Comparison of ENCODE assay signal across 33 cellular contexts in the genomic region with DNA sequence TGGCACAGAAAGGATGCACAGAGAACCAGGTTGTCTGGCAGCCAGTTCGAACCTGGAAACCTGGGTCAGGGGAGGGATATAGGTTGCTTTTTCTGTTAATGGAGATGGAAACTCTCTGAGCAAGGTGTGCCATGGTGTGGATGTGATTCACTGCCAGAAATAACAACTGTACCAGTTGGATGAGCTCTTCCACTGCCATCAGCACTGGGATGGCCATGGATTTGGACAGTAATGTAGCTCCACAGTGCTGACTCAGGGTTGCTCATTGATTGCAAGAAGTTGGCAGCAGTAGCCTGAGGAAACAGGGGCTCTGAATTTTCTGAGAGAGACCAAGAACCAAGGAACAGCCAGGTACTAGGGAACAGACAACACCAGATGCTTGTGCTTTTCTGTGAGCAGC. TPM values are rescaled to one million over a fixed set of nuclear protein-coding genes. Genes with fewer than 3 reads are reported as not detected.
"Had no signal": no experiment of that assay in that cellular context is flagged by ENCODE, and none has a peak within 500 bp of the region (broad histone marks: within the 10 kb centered on the region; RNA-seq: fewer than 3 reads in every experiment).

No MANE protein-coding gene starts in this region.

- H3K27ac Mint-ChIP-seq: naive thymus-derived CD8-positive, alpha-beta T cell; nephron progenitor cell; stimulated activated naive B cell treated with anti-CD40 and anti-IgM and Interleukin-4, amounts not matched to agents 10 μg/mL and 1 μg/mL and 100 μg/mL, for 72 hours; stimulated activated naive CD8-positive, alpha-beta T cell treated with anti-CD3 and anti-CD28 coated beads, Interleukin-15, Interleukin-2, amounts not matched to agents 100 ng/mL and 50 ng/mL, for 24 hours had no signal

- H3K36me3 ChIP-seq: heart left ventricle, left lung, thoracic aorta, upper lobe of left lung had no signal

- ATAC-seq: effector memory CD8-positive, alpha-beta T cell; foreskin keratinocyte; gastroesophageal sphincter; heart left ventricle; left cardiac atrium; left lung; naive thymus-derived CD8-positive, alpha-beta T cell; psoas muscle; right cardiac atrium; stimulated activated naive B cell treated with anti-CD40 and anti-IgM and Interleukin-4, amounts not matched to agents 10 μg/mL and 1 μg/mL and 100 μg/mL, for 72 hours had no signal

- H3K27me3 ChIP-seq: esophagus muscularis mucosa, foreskin keratinocyte, gastroesophageal sphincter, hepatocyte, left lung, spleen, tibial nerve, upper lobe of left lung had no signal

- H3K4me2 ChIP-seq: hepatocyte had no signal

- H3K79me2 ChIP-seq: hepatocyte had no signal

- FAIRE-seq: endometrium, kidney, urothelium cell line had no signal

- H2AFZ ChIP-seq: hepatocyte had no signal

- H3K4me3 Mint-ChIP-seq: effector memory CD8-positive, alpha-beta T cell; naive thymus-derived CD8-positive, alpha-beta T cell; nephron progenitor cell; stimulated activated naive B cell treated with anti-CD40 and anti-IgM and Interleukin-4, amounts not matched to agents 10 μg/mL and 1 μg/mL and 100 μg/mL, for 72 hours; stimulated activated naive CD8-positive, alpha-beta T cell treated with anti-CD3 and anti-CD28 coated beads, Interleukin-15, Interleukin-2, amounts not matched to agents 100 ng/mL and 50 ng/mL, for 24 hours had no signal

- H3K9me3 Mint-ChIP-seq: effector memory CD8-positive, alpha-beta T cell; naive thymus-derived CD8-positive, alpha-beta T cell; stimulated activated naive B cell treated with anti-CD40 and anti-IgM and Interleukin-4, amounts not matched to agents 10 μg/mL and 1 μg/mL and 100 μg/mL, for 72 hours; stimulated activated naive CD8-positive, alpha-beta T cell treated with anti-CD3 and anti-CD28 coated beads, Interleukin-15, Interleukin-2, amounts not matched to agents 100 ng/mL and 50 ng/mL, for 24 hours had no signal

- H3K27me3 Mint-ChIP-seq: effector memory CD8-positive, alpha-beta T cell; naive thymus-derived CD8-positive, alpha-beta T cell; stimulated activated naive CD8-positive, alpha-beta T cell treated with anti-CD3 and anti-CD28 coated beads, Interleukin-15, Interleukin-2, amounts not matched to agents 100 ng/mL and 50 ng/mL, for 24 hours had no signal

- H3K4me3 ChIP-seq: coronary artery, esophagus muscularis mucosa, gastroesophageal sphincter, heart left ventricle, hepatocyte, left lung, psoas muscle, skin epidermis, spleen, thoracic aorta, tibial nerve, upper lobe of left lung had no signal

- H3K4me1 ChIP-seq: foreskin keratinocyte, psoas muscle had no signal

- H3K9me3 ChIP-seq: esophagus muscularis mucosa, gastroesophageal sphincter, heart left ventricle, left lung, psoas muscle, spleen, thoracic aorta, tibial nerve, upper lobe of left lung had no signal

- H3K27ac ChIP-seq: coronary artery, esophagus muscularis mucosa, foreskin keratinocyte, gastroesophageal sphincter, heart left ventricle, hepatocyte, left lung, psoas muscle, skin epidermis, spleen, thoracic aorta, tibial nerve had no signal

- DNase-seq: dermis blood vessel endothelial cell; effector memory CD8-positive, alpha-beta T cell; heart left ventricle; kidney; left cardiac atrium; left lung; mesendoderm; naive thymus-derived CD8-positive, alpha-beta T cell; nephron progenitor cell; nucleus accumbens; psoas muscle; right cardiac atrium; spleen; stimulated activated CD4-positive, alpha-beta T cell treated with anti-CD3 and anti-CD28 coated beads, Interleukin-4, amount 100 ng/mL, for 4 hours; stimulated activated naive B cell treated with anti-CD40 and anti-IgM and Interleukin-4, amounts not matched to agents 10 μg/mL and 1 μg/mL and 100 μg/mL, for 72 hours; upper lobe of left lung had no signal

RNA-seq across cellular contexts. Expression of gene PNMA5, which starts 33.8 kb away (rescaled TPM):
- total RNA-seq: dermis blood vessel endothelial cell; esophagus muscularis mucosa; fibroblast of lung; foreskin keratinocyte; gastroesophageal sphincter; heart left ventricle; kidney; left lung; lower leg skin; lung microvascular endothelial cell; myocyte; naive thymus-derived CD8-positive, alpha-beta T cell; osteocyte; psoas muscle; renal cortical epithelial cell; thoracic aorta; tibial nerve; upper lobe of left lung had no signal
- polyA plus RNA-seq: fibroblast of lung; foreskin keratinocyte; heart left ventricle; hepatocyte; naive thymus-derived CD8-positive, alpha-beta T cell; psoas muscle; right cardiac atrium had no signal
